27 cellular contexts compared by ENCODE assay signal in the genomic region with DNA sequence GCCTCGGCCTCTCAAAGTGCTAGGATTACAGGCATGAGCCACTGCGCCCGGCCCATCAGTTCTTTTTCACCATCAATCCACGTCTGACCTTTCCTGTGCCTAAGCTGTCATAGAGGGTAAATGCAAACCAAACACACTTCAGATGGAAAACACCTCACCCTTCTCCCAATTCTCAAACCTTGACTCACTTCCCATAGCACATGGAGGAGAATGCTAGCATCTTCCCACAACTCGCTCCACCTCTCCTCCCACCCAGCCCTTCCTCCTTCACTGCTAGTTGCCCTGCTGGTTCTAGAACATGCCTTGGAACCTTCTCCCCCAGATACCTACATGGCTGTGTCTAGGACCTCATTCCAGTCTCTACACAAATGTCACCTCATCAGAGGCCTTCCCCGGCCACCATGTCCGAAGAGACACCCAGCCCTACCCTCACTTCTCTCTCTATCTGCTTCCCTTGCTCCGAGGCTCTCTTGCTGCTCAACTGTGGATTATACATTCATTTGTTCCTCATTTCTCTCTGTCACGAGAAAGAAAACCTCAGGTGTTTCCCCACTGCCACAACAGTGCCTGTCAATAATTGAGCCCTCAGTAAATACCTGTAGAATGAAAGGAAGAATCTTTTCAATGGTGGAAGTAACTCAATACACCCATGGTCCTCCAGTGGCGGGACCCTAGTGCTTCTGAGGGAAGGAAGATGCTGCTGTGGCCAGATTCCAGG. TPM values are rescaled to one million over a fixed set of nuclear protein-coding genes. Genes with fewer than 3 reads are reported as not detected.
DNase-seq lines count a peak whose midpoint lies in the region; ATAC-seq and TF ChIP-seq lines count a peak whose summit lies in the region.
"Had no signal": no experiment of that assay in that cellular context is flagged by ENCODE, and none has a peak within 500 bp of the region (broad histone marks: within the 10 kb centered on the region; RNA-seq: fewer than 3 reads in every experiment).

No MANE protein-coding gene starts in this region.

- WGBS in GM23248 (ENCODE audit: low coverage in 1 of 2, low lambda C conversion rate in 2 of 2, missing lambda C conversion rate in 2 of 2), 2 experiments: 52 to 55% methylated on average over 10 of the region's 10 CpGs

- H3K79me2 ChIP-seq in GM23248 (ENCODE audit: insufficient read depth): no peaks in the 10 kb centered on the region

- no peak overlapping the region for H3K9ac ChIP-seq in GM23248

- peak; percentile 20 for DNase-seq in A172 (ENCODE audit: low spot score)
- peak; percentile 57 for DNase-seq in GM23248
- peak; percentile 10 for DNase-seq in RWPE1 (ENCODE audit: low spot score)
- DNase-seq in foreskin keratinocyte: peak; percentile 48 to 78
- DNase-seq in GOT3 (lab: John Stamatoyannopoulos, UW): no peak
- DNase-seq in stimulated activated CD4-positive, alpha-beta T cell treated with anti-CD3 and anti-CD28 coated beads, Interleukin-15, amount 100 ng/mL, for 24 hours: no peak
- no peak for DNase-seq in putamen (ENCODE audit: low spot score)
- DNase-seq: activated CD4-positive, alpha-beta T cell treated with anti-CD3 and anti-CD28 coated beads, Interleukin-2, amount 50 U/mL, for 4 hours; activated gamma-delta T cell; DND-41; hypothalamus; islet precursor cell; MG63; NCI-H1436 treated with DMSO at 0.1 percent for 48 hours; NCI-H2171; NCI-H526 treated with DMSO at 0.1 percent for 48 hours; OCI-M1; right cardiac atrium; stimulated activated CD8-positive, alpha-beta memory T cell treated with anti-CD3 and anti-CD28 coated beads, Interleukin-4, amount 100 ng/mL, for 48 hours; T-helper 17 cell had no signal

- no peaks in the 10 kb centered on the region for H3F3A ChIP-seq in GM23248 (ENCODE audit: insufficient read depth)

- peaks cover 9% of the 10 kb centered on the region for H3K4me1 ChIP-seq in GM23248 (ENCODE audit: insufficient read depth)
- H3K4me1 ChIP-seq in foreskin keratinocyte: no peaks in the 10 kb centered on the region
- H3K4me1 ChIP-seq: A549, vagina had no signal

- H3K27me3 ChIP-seq in GM23248 (replicated peaks; ENCODE audit: insufficient read depth): peaks cover 43% of the 10 kb centered on the region
- peaks cover 14% of the 10 kb centered on the region for H3K27me3 ChIP-seq in foreskin keratinocyte
- H3K27me3 ChIP-seq: vagina had no signal

- POLR2A ChIA-PET in RWPE1 (lab: Yijun Ruan, JAX; ENCODE audit: low non-redundant PET): no interaction called here

- no peak overlapping the region for H3K4me2 ChIP-seq in GM23248 (ENCODE audit: unreplicated experiment)
- H3K4me2 ChIP-seq: A549 had no signal

- H3K9me2 ChIP-seq in GM23248 (ENCODE audit: insufficient read depth): no peaks in the 10 kb centered on the region

- H3K4me3 ChIP-seq in GM23248: no peak overlapping the region
- H3K4me3 ChIP-seq: A549, MG63, vagina had no signal

- ATAC-seq in foreskin keratinocyte: no peak
- ATAC-seq in HG03196 (IDR thresholded peaks at IDR 0.05; ENCODE audit: unreplicated experiment): no peak
- ATAC-seq: A549, right cardiac atrium, T-helper 17 cell had no signal

- H3K27ac ChIP-seq in GM23248: no peak overlapping the region
- H3K27ac ChIP-seq in RWPE1: no peak overlapping the region
- no peak overlapping the region for H3K27ac ChIP-seq in foreskin keratinocyte
- H3K27ac ChIP-seq: A549, vagina had no signal

- H2AFZ ChIP-seq in GM23248: 0 out of 2 replicates have a peak overlapping the region, but pooled peaks have one; percentile 14

- H3K36me3 ChIP-seq in GM23248 (ENCODE audit: low read depth): no peaks in the 10 kb centered on the region
- H3K36me3 ChIP-seq: MG63, vagina had no signal

- CTCF ChIA-PET in RWPE1 (lab: Yijun Ruan, JAX): no interaction called here

- H4K20me1 ChIP-seq in GM23248 (ENCODE audit: insufficient read depth): no peaks in the 10 kb centered on the region

- TF ChIP-seq CTCF in RWPE1 (conservative IDR thresholded peaks at IDR 0.05; ENCODE audit: low read depth): no peak
- no peak for TF ChIP-seq CTCF in foreskin keratinocyte (conservative IDR thresholded peaks at IDR 0.05)

- in situ Hi-C loops in GM23248 (cut with MboI): loop anchor here (10.0 kb wide), 1 partner anchor 295 kb away; no protein-coding TSS in a partner anchor

- no peaks in the 10 kb centered on the region for H3K9me3 ChIP-seq in GM23248 (ENCODE audit: low read depth)
- H3K9me3 ChIP-seq: MG63, vagina had no signal

RNA-seq across cellular contexts. Expression of gene NCF4, which starts 21.3 kb away (rescaled TPM):
- total RNA-seq in A172 (2014; rRNA removed; shearing (Covaris generic)): not detected in 2 replicates
- not detected in 2 replicates for total RNA-seq in GM23248 (2014; rRNA removed; shearing (Covaris generic))
- polyA plus RNA-seq in GM23248 (2016; fragmentation: Nextera tagmentation; extraction: Ambion mirVana) (0.18 TPM in 1 of 2 replicates, not detected in the other), foreskin keratinocyte (not detected in 2 replicates)
- not detected in 2 replicates for total RNA-seq in foreskin keratinocyte
- total RNA-seq: fibroblast of villous mesenchyme, lung microvascular endothelial cell, osteocyte, SK-MEL-5 had no signal
- polyA plus RNA-seq: A549 had no signal

RNA-seq across cellular contexts. Expression of gene PVALB, which starts 22.7 kb away (rescaled TPM):
- total RNA-seq in A172 (2014; rRNA removed; shearing (Covaris generic)): 1.2 TPM in 1 of 2 replicates, not detected in the other
- total RNA-seq in GM23248 (2014; rRNA removed; shearing (Covaris generic)): not detected in 2 replicates
- polyA plus RNA-seq in GM23248 (2016; fragmentation: Nextera tagmentation; extraction: Ambion mirVana): not detected in 2 replicates
- total RNA-seq in foreskin keratinocyte: not detected in 2 replicates
- not detected in 2 replicates for polyA plus RNA-seq in foreskin keratinocyte
- total RNA-seq: fibroblast of villous mesenchyme, lung microvascular endothelial cell, osteocyte, right cardiac atrium, SK-MEL-5, vagina had no signal
- polyA plus RNA-seq: A549, right cardiac atrium had no signal

Comparison
In these comparisons a context has a peak if more than half of its experiments do, and no peak if none do; other contexts are left out.
1. DNase-seq: peak in A172 (single experiment), GM23248 (single experiment), RWPE1 (single experiment) and foreskin keratinocyte (2 of 2); none in GOT3 (single experiment), stimulated activated CD4-positive, alpha-beta T cell treated with anti-CD3 and anti-CD28 coated beads, Interleukin-15, amount 100 ng/mL, for 24 hours (single experiment) and putamen (single experiment).